In the genomic region with DNA sequence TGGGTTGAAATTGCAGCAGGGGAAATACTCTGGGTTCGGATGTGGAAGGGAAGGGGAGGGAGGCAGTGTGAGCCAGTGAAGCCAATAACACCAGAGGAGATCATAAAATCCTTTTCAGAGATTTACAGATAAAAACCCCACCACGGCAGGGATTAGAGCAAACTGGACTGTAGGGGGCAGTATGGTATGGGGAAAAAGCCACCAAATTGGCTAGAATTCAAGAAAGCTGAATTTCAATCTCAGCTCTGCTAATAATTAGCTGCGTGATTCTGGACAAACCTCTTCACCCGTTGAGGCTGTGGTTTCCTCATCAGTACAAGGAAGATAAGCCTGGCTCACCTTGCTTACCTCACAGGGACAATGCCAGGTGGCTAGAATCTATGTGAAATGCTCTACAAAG, we compare ENCODE assay signal across 8 cellular contexts.
DNase-seq lines count a peak whose midpoint lies in the region; ATAC-seq and TF ChIP-seq lines count a peak whose summit lies in the region.

No MANE protein-coding gene starts in this region.

- no peaks in the 10 kb centered on the region for H3K4me1 ChIP-seq in lower lobe of right lung

- intact Hi-C loops in lower lobe of right lung (cut with DNase I): no loop called here

- H3K27me3 ChIP-seq in lower lobe of right lung (ENCODE audit: low read depth) (no peaks in the 10 kb centered on the region), MG63 (no peaks in the 10 kb centered on the region)

- H3K9me3 ChIP-seq in lower lobe of right lung: no peaks in the 10 kb centered on the region
- no peaks in the 10 kb centered on the region for H3K9me3 ChIP-seq in MG63

- in situ Hi-C loops in astrocyte of the cerebellum (cut with HindIII; ENCODE audit: low sequenced_read_pairs): no loop called here

- ATAC-seq in GM18502 (IDR thresholded peaks at IDR 0.05; ENCODE audit: poor library complexity, unreplicated experiment): peak; percentile 47
- ATAC-seq in lower lobe of right lung: peak; percentile 61 to 69
- no peak for ATAC-seq in GM18873 (IDR thresholded peaks at IDR 0.05; ENCODE audit: low FRiP score, unreplicated experiment)

- H3K27ac ChIP-seq in C4-2B (no peak overlapping the region), lower lobe of right lung (no peak overlapping the region)

- no peak overlapping the region for H3K4me3 ChIP-seq in astrocyte of the cerebellum (ENCODE audit: low read depth, low read length)
- H3K4me3 ChIP-seq in lower lobe of right lung: no peak overlapping the region
- H3K4me3 ChIP-seq in MG63: no peak overlapping the region

- DNase-seq in NAMALWA (ENCODE audit: low spot score): peak; percentile 33
- no peak for DNase-seq in astrocyte of the cerebellum (ENCODE audit: low read depth)
- no peak for DNase-seq in lower lobe of right lung
- DNase-seq in activated CD4-positive, CD25-positive, alpha-beta regulatory T cell (lab: John Stamatoyannopoulos, UW): no peak
- no peak for DNase-seq in MG63

- H3K36me3 ChIP-seq in lower lobe of right lung (no peaks in the 10 kb centered on the region), MG63 (no peaks in the 10 kb centered on the region)

- TF ChIP-seq CTCF in C4-2B (conservative IDR thresholded peaks at IDR 0.05) (peak; percentile 66), astrocyte of the cerebellum (IDR thresholded peaks at IDR 0.05; ENCODE audit: low read depth, low read length, missing control alignments) (peak; percentile 58), lower lobe of right lung (IDR thresholded peaks at IDR 0.05) (peak; percentile 43)
